1 cellular context compared by ENCODE assay signal in genomic region chr18:74257083-74257482, GRCh38.
TF ChIP-seq lines count a peak whose summit lies in the region.

No MANE protein-coding gene starts in this region.

TF ChIP-seq in WTC11, 78 proteins besides CTCF, POLR2A, EP300 and RAD21 (continued from another document):
- TF ChIP-seq ZBTB43 (CRISPR knock-in tag; IDR thresholded peaks at IDR 0.05) (no peak), TP53 (CRISPR knock-in tag; IDR thresholded peaks at IDR 0.05) (no peak), FOXP1 (CRISPR knock-in tag; IDR thresholded peaks at IDR 0.05; ENCODE audit: borderline replicate concordance) (no peak), EMX1 (CRISPR knock-in tag; IDR thresholded peaks at IDR 0.05) (no peak), ZMAT4 (CRISPR knock-in tag; IDR thresholded peaks at IDR 0.05) (no peak), SMAD4 (CRISPR knock-in tag; IDR thresholded peaks at IDR 0.05) (no peak), CREM (CRISPR knock-in tag; IDR thresholded peaks at IDR 0.05) (no peak)
- TF ChIP-seq, protein P1, sequence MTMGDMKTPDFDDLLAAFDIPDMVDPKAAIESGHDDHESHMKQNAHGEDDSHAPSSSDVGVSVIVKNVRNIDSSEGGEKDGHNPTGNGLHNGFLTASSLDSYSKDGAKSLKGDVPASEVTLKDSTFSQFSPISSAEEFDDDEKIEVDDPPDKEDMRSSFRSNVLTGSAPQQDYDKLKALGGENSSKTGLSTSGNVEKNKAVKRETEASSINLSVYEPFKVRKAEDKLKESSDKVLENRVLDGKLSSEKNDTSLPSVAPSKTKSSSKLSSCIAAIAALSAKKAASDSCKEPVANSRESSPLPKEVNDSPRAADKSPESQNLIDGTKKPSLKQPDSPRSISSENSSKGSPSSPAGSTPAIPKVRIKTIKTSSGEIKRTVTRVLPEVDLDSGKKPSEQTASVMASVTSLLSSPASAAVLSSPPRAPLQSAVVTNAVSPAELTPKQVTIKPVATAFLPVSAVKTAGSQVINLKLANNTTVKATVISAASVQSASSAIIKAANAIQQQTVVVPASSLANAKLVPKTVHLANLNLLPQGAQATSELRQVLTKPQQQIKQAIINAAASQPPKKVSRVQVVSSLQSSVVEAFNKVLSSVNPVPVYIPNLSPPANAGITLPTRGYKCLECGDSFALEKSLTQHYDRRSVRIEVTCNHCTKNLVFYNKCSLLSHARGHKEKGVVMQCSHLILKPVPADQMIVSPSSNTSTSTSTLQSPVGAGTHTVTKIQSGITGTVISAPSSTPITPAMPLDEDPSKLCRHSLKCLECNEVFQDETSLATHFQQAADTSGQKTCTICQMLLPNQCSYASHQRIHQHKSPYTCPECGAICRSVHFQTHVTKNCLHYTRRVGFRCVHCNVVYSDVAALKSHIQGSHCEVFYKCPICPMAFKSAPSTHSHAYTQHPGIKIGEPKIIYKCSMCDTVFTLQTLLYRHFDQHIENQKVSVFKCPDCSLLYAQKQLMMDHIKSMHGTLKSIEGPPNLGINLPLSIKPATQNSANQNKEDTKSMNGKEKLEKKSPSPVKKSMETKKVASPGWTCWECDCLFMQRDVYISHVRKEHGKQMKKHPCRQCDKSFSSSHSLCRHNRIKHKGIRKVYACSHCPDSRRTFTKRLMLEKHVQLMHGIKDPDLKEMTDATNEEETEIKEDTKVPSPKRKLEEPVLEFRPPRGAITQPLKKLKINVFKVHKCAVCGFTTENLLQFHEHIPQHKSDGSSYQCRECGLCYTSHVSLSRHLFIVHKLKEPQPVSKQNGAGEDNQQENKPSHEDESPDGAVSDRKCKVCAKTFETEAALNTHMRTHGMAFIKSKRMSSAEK (CRISPR knock-in tag; IDR thresholded peaks at IDR 0.05; ENCODE audit: borderline replicate concordance), result no peak
- TF ChIP-seq, protein P2, sequence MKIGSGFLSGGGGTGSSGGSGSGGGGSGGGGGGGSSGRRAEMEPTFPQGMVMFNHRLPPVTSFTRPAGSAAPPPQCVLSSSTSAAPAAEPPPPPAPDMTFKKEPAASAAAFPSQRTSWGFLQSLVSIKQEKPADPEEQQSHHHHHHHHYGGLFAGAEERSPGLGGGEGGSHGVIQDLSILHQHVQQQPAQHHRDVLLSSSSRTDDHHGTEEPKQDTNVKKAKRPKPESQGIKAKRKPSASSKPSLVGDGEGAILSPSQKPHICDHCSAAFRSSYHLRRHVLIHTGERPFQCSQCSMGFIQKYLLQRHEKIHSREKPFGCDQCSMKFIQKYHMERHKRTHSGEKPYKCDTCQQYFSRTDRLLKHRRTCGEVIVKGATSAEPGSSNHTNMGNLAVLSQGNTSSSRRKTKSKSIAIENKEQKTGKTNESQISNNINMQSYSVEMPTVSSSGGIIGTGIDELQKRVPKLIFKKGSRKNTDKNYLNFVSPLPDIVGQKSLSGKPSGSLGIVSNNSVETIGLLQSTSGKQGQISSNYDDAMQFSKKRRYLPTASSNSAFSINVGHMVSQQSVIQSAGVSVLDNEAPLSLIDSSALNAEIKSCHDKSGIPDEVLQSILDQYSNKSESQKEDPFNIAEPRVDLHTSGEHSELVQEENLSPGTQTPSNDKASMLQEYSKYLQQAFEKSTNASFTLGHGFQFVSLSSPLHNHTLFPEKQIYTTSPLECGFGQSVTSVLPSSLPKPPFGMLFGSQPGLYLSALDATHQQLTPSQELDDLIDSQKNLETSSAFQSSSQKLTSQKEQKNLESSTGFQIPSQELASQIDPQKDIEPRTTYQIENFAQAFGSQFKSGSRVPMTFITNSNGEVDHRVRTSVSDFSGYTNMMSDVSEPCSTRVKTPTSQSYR (CRISPR knock-in tag; IDR thresholded peaks at IDR 0.05), result no peak
- TF ChIP-seq, protein P3, sequence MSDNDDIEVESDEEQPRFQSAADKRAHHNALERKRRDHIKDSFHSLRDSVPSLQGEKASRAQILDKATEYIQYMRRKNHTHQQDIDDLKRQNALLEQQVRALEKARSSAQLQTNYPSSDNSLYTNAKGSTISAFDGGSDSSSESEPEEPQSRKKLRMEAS (CRISPR knock-in tag; IDR thresholded peaks at IDR 0.05), result no peak
